Comparison of ENCODE assay signal across 8 cellular contexts in genomic region chr19:3985643-3986259, GRCh38. TPM values are rescaled to one million over a fixed set of nuclear protein-coding genes. Genes with fewer than 3 reads are reported as not detected.
DNase-seq lines count a peak whose midpoint lies in the region; ATAC-seq and TF ChIP-seq lines count a peak whose summit lies in the region.

No MANE protein-coding gene starts in this region.

- H3K79me2 ChIP-seq in KMS-11 (ENCODE audit: insufficient read depth, low read depth), result peaks cover 49% of the 10 kb centered on the region

- H3K36me3 Mint-ChIP-seq in natural killer cell treated with Interleukin-12 subunit alpha and Interleukin-12 subunit beta and Interleukin-15 and Interleukin-18, amount 100 ng/mL, for 72 hours, result peaks cover 12% of the 10 kb centered on the region

- H3K36me3 ChIP-seq in KMS-11 (ENCODE audit: insufficient read depth), result peaks cover 34% of the 10 kb centered on the region

- H3K9ac ChIP-seq in KMS-11, result peak overlapping the region; percentile 28; the same call in 1 of the 2 replicates

- H3K4me2 ChIP-seq in KMS-11, result peak overlapping the region; percentile 79

- H3K4me1 ChIP-seq in KMS-11 (ENCODE audit: low read depth, poor library complexity, severe bottlenecking), result peaks cover 46% of the 10 kb centered on the region

- H3K27ac ChIP-seq in C4-2B (peak overlapping the region; percentile 98), KMS-11 (peak overlapping the region; percentile 62), coronary artery (peak overlapping the region; percentile 93 to 98)

- H3K9me3 Mint-ChIP-seq in natural killer cell treated with Interleukin-12 subunit alpha and Interleukin-12 subunit beta and Interleukin-15 and Interleukin-18, amount 100 ng/mL, for 72 hours, result peaks cover under 1% of the 10 kb centered on the region

- peak overlapping the region; percentile 97 for H3K4me3 Mint-ChIP-seq in natural killer cell treated with Interleukin-12 subunit alpha and Interleukin-12 subunit beta and Interleukin-15 and Interleukin-18, amount 100 ng/mL, for 72 hours

- peak overlapping the region; percentile 80 for H2AFZ ChIP-seq in KMS-11 (ENCODE audit: low read depth)

- no peaks in the 10 kb centered on the region for H3K27me3 ChIP-seq in KMS-11 (ENCODE audit: insufficient read depth, low read depth)

- H3K27ac Mint-ChIP-seq in natural killer cell treated with Interleukin-12 subunit alpha and Interleukin-12 subunit beta and Interleukin-15 and Interleukin-18, amount 100 ng/mL, for 72 hours, result peak overlapping the region; percentile 91 to 96

- H4K20me1 ChIP-seq in KMS-11 (ENCODE audit: insufficient read depth), result peaks cover 18% of the 10 kb centered on the region; the same call in 1 of the 2 replicates

- no peaks in the 10 kb centered on the region for H3K27me3 Mint-ChIP-seq in natural killer cell treated with Interleukin-12 subunit alpha and Interleukin-12 subunit beta and Interleukin-15 and Interleukin-18, amount 100 ng/mL, for 72 hours

- TF ChIP-seq CTCF in C4-2B (conservative IDR thresholded peaks at IDR 0.05) (no peak), KMS-11 (conservative IDR thresholded peaks at IDR 0.05; ENCODE audit: low read depth, low read length) (no peak), coronary artery (IDR thresholded peaks at IDR 0.05) (no peak)

- peaks cover 38 to 42% of the 10 kb centered on the region in 2 donors for H3K4me1 Mint-ChIP-seq in natural killer cell treated with Interleukin-12 subunit alpha and Interleukin-12 subunit beta and Interleukin-15 and Interleukin-18, amount 100 ng/mL, for 72 hours (ENCODE audit: low read depth in 2 of 2)

- no peak for ATAC-seq in natural killer cell treated with Interleukin-12 subunit alpha and Interleukin-12 subunit beta and Interleukin-15 and Interleukin-18, amount 100 ng/mL, for 72 hours
- ATAC-seq in GM19395 (IDR thresholded peaks at IDR 0.05; ENCODE audit: unreplicated experiment), result no peak

- H3K4me3 ChIP-seq in KMS-11 (IDR thresholded peaks at IDR 0.05; ENCODE audit: insufficient read depth, low read depth, low read length) (no peak overlapping the region), coronary artery (peak overlapping the region; percentile 96)

- DNase-seq in coronary artery (ENCODE audit: low spot score) (peak; percentile 72), mucosa of gallbladder (ENCODE audit: low spot score) (no peak), OCI-M2 (lab: John Stamatoyannopoulos, UW; ENCODE audit: unreplicated experiment) (no peak)
- no peak for DNase-seq in natural killer cell treated with Interleukin-12 subunit alpha and Interleukin-12 subunit beta and Interleukin-15 and Interleukin-18, amount 100 ng/mL, for 72 hours (ENCODE audit: low spot score)
- DNase-seq in effector CD8-positive, alpha-beta T cell (lab: John Stamatoyannopoulos, UW), result no peak

RNA-seq across cellular contexts. Expression of gene EEF2, which starts 0.5 kb away (rescaled TPM):
- 1,000 to 10,000 TPM; 1,877 to 2,672 TPM for total RNA-seq in natural killer cell treated with Interleukin-12 subunit alpha and Interleukin-12 subunit beta and Interleukin-15 and Interleukin-18, amount 100 ng/mL, for 72 hours
- 2,245 TPM for total RNA-seq in mucosa of gallbladder

RNA-seq across cellular contexts. Expression of gene DAPK3, which starts 14.9 kb away (rescaled TPM):
- 10 to 100 TPM; 48.1 to 54.5 TPM for total RNA-seq in natural killer cell treated with Interleukin-12 subunit alpha and Interleukin-12 subunit beta and Interleukin-15 and Interleukin-18, amount 100 ng/mL, for 72 hours
- 113 TPM for total RNA-seq in mucosa of gallbladder

RNA-seq across cellular contexts. Expression of gene PIAS4, which starts 21.8 kb away (rescaled TPM):
- total RNA-seq in natural killer cell treated with Interleukin-12 subunit alpha and Interleukin-12 subunit beta and Interleukin-15 and Interleukin-18, amount 100 ng/mL, for 72 hours, result 10 to 100 TPM; 39.4 to 58.6 TPM
- total RNA-seq in mucosa of gallbladder, result 31.9 TPM

RNA-seq across cellular contexts. Expression of gene NMRK2, which starts 52.9 kb away (rescaled TPM):
- not detected for total RNA-seq in natural killer cell treated with Interleukin-12 subunit alpha and Interleukin-12 subunit beta and Interleukin-15 and Interleukin-18, amount 100 ng/mL, for 72 hours
- total RNA-seq in mucosa of gallbladder, result not detected
